In genomic region chr21:40011371-40011770, GRCh38 we compare ENCODE assay signal across 13 cellular contexts.
DNase-seq lines count a peak whose midpoint lies in the region; ATAC-seq and TF ChIP-seq lines count a peak whose summit lies in the region.
"Had no signal": no experiment of that assay in that cellular context is flagged by ENCODE, and none has a peak within 500 bp of the region (broad histone marks: within the 10 kb centered on the region; RNA-seq: fewer than 3 reads in every experiment).

No MANE protein-coding gene starts in this region.

- TF ChIP-seq CTCF in hepatocyte (IDR thresholded peaks at IDR 0.05; ENCODE audit: poor library complexity): no peak
- no peak for TF ChIP-seq CTCF in sigmoid colon (IDR thresholded peaks at IDR 0.05)

- H2AFZ ChIP-seq in hepatocyte: no peak overlapping the region

- TF ChIP-seq POLR2A in sigmoid colon (IDR thresholded peaks at IDR 0.05): no peak

- H3K9me3 ChIP-seq in hepatocyte (ENCODE audit: low read depth): no peaks in the 10 kb centered on the region
- no peaks in the 10 kb centered on the region for H3K9me3 ChIP-seq in sigmoid colon

- ATAC-seq in GM19397 (IDR thresholded peaks at IDR 0.05; ENCODE audit: unreplicated experiment): no peak

- H3K27ac ChIP-seq in hepatocyte (no peak overlapping the region), sigmoid colon (peak overlapping the region in 3 of 4 donors; percentile 23 to 73 (median 61))
- H3K27ac ChIP-seq: HL-60 had no signal

- H3K4me2 ChIP-seq in hepatocyte: no peak overlapping the region

- H4K20me1 ChIP-seq in hepatocyte (ENCODE audit: insufficient read depth, poor library complexity, severe bottlenecking): no peaks in the 10 kb centered on the region

- H3K27me3 ChIP-seq in hepatocyte: no peaks in the 10 kb centered on the region
- H3K27me3 ChIP-seq in sigmoid colon: no peaks in the 10 kb centered on the region

- 22% methylated on average over 1 of the region's 1 CpG for WGBS in hepatocyte (ENCODE audit: low lambda C conversion rate, missing lambda C conversion rate)
- WGBS in sigmoid colon, 2 donors: 18 to 63% methylated on average over 1 of the region's 1 CpG

- H3K4me1 ChIP-seq in hepatocyte (ENCODE audit: insufficient read depth): no peaks in the 10 kb centered on the region
- peaks cover 0 to 32% (median 6%) of the 10 kb centered on the region in 4 donors for H3K4me1 ChIP-seq in sigmoid colon
- H3K4me1 ChIP-seq: HAP-1 had no signal

- H3K36me3 ChIP-seq in hepatocyte (replicated peaks; ENCODE audit: insufficient read depth, low read depth): no peaks in the 10 kb centered on the region
- H3K36me3 ChIP-seq in sigmoid colon: no peaks in the 10 kb centered on the region
- H3K36me3 ChIP-seq: HAP-1 had no signal

- no peaks in the 10 kb centered on the region for H3K79me2 ChIP-seq in hepatocyte

- peak; percentile 16 for DNase-seq in NCI-H2029 (lab: John Stamatoyannopoulos, UW)
- peak; percentile 65 for DNase-seq in NCI-H2196 (lab: John Stamatoyannopoulos, UW; ENCODE audit: unreplicated experiment)
- peak; percentile 25 for DNase-seq in hepatocyte (ENCODE audit: low spot score)
- DNase-seq in sigmoid colon: no peak
- DNase-seq in stimulated activated CD4-positive, alpha-beta T cell treated with anti-CD3 and anti-CD28 coated beads, Interleukin-4, amount 100 ng/mL, for 4 hours: no peak
- DNase-seq in kidney glomerular epithelial cell (lab: John Stamatoyannopoulos, UW): no peak
- DNase-seq: C1 segment of cervical spinal cord; CD4-positive, alpha-beta T cell; DND-41; GDM1 had no signal

- H3K9me2 ChIP-seq in hepatocyte (replicated peaks; ENCODE audit: insufficient read depth): no peaks in the 10 kb centered on the region

- H3K4me3 ChIP-seq in hepatocyte (no peak overlapping the region), sigmoid colon (no peak overlapping the region)
- H3K4me3 ChIP-seq: HAP-1 had no signal

- TF ChIP-seq EP300 in sigmoid colon (IDR thresholded peaks at IDR 0.05): peak in 1 of 4 donors; percentile 63

- intact Hi-C loops in sigmoid colon (cut with DNase I): no loop called here

Comparison
In these comparisons a context has a peak if more than half of its experiments do, and no peak if none do; other contexts are left out.
1. DNase-seq: peak in NCI-H2029 (single experiment), NCI-H2196 (single experiment) and hepatocyte (single experiment); none in sigmoid colon (single experiment), stimulated activated CD4-positive, alpha-beta T cell treated with anti-CD3 and anti-CD28 coated beads, Interleukin-4, amount 100 ng/mL, for 4 hours (0 of 2) and kidney glomerular epithelial cell (single experiment).